Comparison of ENCODE assay signal across 30 cellular contexts in the genomic region with DNA sequence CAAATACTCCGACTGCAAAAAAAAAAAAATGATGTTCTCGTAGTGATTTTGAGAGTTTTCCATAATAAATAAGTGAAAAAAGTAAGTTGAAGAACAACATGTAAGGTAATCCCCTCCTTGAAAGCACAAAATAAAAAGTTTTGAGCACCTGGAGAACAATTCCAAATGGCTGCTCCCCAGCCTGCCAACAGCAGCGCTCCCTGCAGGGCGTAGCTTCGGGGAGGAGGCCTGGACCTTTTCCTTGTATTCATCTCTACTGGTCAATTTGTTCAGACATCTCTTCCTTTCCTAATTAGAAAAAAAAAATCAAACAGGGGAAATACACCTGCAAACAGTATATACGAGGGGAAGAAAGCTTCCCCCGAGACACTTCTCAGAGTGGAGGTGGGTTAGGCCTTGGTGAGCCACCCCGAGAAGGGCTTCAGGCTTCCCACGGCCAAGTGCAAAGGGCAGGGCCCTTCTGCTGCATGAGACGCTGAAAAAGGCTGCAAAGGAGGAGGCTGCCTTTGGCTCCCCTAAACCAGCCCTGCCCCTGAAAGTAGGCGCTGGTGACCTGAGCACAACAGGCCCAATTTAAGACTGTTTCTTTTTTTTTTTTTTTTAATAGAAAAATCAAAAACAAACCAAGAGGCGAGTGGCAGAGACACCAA.
DNase-seq lines count a peak whose midpoint lies in the region; ATAC-seq, FAIRE-seq and TF ChIP-seq lines count a peak whose summit lies in the region.
"Had no signal": no experiment of that assay in that cellular context is flagged by ENCODE, and none has a peak within 500 bp of the region (broad histone marks: within the 10 kb centered on the region; RNA-seq: fewer than 3 reads in every experiment).

No MANE protein-coding gene starts in this region.

- DNase-seq in HepG2 (ENCODE audit: low spot score) (no peak), right lobe of liver (no peak), WTC11 (ENCODE audit: low spot score) (no peak), OCI-M2 (lab: John Stamatoyannopoulos, UW; ENCODE audit: unreplicated experiment) (no peak), heart left ventricle (no peak)
- DNase-seq: activated CD4-positive, alpha-beta T cell treated with anti-CD3 and anti-CD28 coated beads for 1 hour; activated naive CD4-positive, alpha-beta T cell treated with anti-CD3 and anti-CD28 coated beads for 36 hours; activated T-cell treated with anti-CD3 and anti-CD28 coated beads, Interleukin-2, amount 50 U/mL, for 4 hours; effector CD4-positive, alpha-beta T cell; hypothalamus; immature natural killer cell; left cardiac atrium; NCI-H1436; NCI-H2081; NCI-H2227 treated with DMSO at 0.1 percent for 48 hours; NCI-H526; right cardiac atrium; Right ventricle myocardium superior; stimulated activated CD4-positive, alpha-beta T cell treated with anti-CD3 and anti-CD28 coated beads, Interleukin-2, amount 100 ng/mL, for 24 hours; T-helper 17 cell; tibial artery had no signal

- H3K27me3 Mint-ChIP-seq in WTC11 (ENCODE audit: low read depth): no peaks in the 10 kb centered on the region; the same call in 1 of the 2 replicates

- TF ChIP-seq RAD21 in HepG2 (CRISPR knock-in tag; IDR thresholded peaks at IDR 0.05): no peak

- CTCF ChIA-PET in HepG2 (lab: Yijun Ruan, JAX; ENCODE audit: low intra/inter-chr PET ratio, low total read pairs): no interaction called here
- CTCF ChIA-PET in WTC11 (lab: Charles Lee): interaction anchor here (0.7 to 2.1 kb wide), 5 partner anchors 16 to 244 kb away, joined by 3 to 23 read pairs (median 3); no protein-coding TSS in a partner anchor

- H3K4me1 ChIP-seq in HepG2 (ENCODE audit: insufficient read depth, low read length): no peaks in the 10 kb centered on the region
- no peaks in the 10 kb centered on the region for H3K4me1 ChIP-seq in right lobe of liver
- H3K4me1 ChIP-seq in mesodermal cell (ENCODE audit: control insufficient read depth, insufficient read depth, low read length, poor library complexity, severe bottlenecking): no peaks in the 10 kb centered on the region
- H3K4me1 ChIP-seq in heart left ventricle: no peaks in the 10 kb centered on the region
- H3K4me1 ChIP-seq: HAP-1, tibial artery had no signal

- no peak overlapping the region for H3K27ac ChIP-seq in HepG2 (ENCODE audit: extremely low read length, insufficient read depth, low read length)
- H3K27ac ChIP-seq in right lobe of liver: no peak overlapping the region
- peak overlapping the region; percentile 47 for H3K27ac ChIP-seq in mesodermal cell (ENCODE audit: low read depth, low read length, severe bottlenecking)
- H3K27ac ChIP-seq in heart left ventricle: no peak overlapping the region
- H3K27ac ChIP-seq: BLaER1, HL-60, tibial artery had no signal

- no peak overlapping the region for H3K9ac ChIP-seq in HepG2 (ENCODE audit: insufficient read depth, low read depth, low read length)
- H3K9ac ChIP-seq: BLaER1 had no signal

- H4K20me1 ChIP-seq in HepG2 (ENCODE audit: insufficient read depth, low read length): no peaks in the 10 kb centered on the region
- H4K20me1 ChIP-seq: BLaER1 had no signal

- no peak overlapping the region for H3K4me3 Mint-ChIP-seq in WTC11
- H3K4me3 Mint-ChIP-seq: activated naive CD4-positive, alpha-beta T cell treated with anti-CD3 and anti-CD28 coated beads for 36 hours; activated T-cell treated with anti-CD3 and anti-CD28 coated beads, Interleukin-2, amount 50 U/mL, for 4 hours; immature natural killer cell; T-helper 17 cell had no signal

- FAIRE-seq in HepG2 (lab: Jason Lieb, UNC): no peak
- FAIRE-seq: bronchial epithelial cell, colon, GM12878 had no signal

- BruUV-seq in HepG2 (replicated peaks; lab: Mats Ljungman, UMichigan): no TSS peak

- TF ChIP-seq CTCF in HepG2 (CRISPR knock-in tag; IDR thresholded peaks at IDR 0.05) (peak; percentile 30; the same call in 1 of the 2 replicates), right lobe of liver (IDR thresholded peaks at IDR 0.05) (no peak), WTC11 (IDR thresholded peaks at IDR 0.05) (no peak), heart left ventricle (IDR thresholded peaks at IDR 0.05) (no peak)

- H3K4me1 Mint-ChIP-seq in WTC11: peaks cover 9% of the 10 kb centered on the region; the same call in 1 of the 2 replicates
- H3K4me1 Mint-ChIP-seq: immature natural killer cell, T-helper 17 cell had no signal

- TF ChIP-seq EP300 in HepG2 (IDR thresholded peaks at IDR 0.05; ENCODE audit: low read depth in 2 of 2, low read length in 2 of 2) (no peak), HepG2 (CRISPR knock-in tag; IDR thresholded peaks at IDR 0.05; ENCODE audit: borderline replicate concordance) (no peak)

- in situ Hi-C loops in HepG2 (cut with HindIII; ENCODE audit: extremely low pct_ligation_motif_present, low pct_unique_long_range_greater_than_20kb): no loop called here

- H2AFZ ChIP-seq in HepG2 (ENCODE audit: low read length): no peak overlapping the region

- H3K79me2 ChIP-seq in HepG2 (ENCODE audit: insufficient read depth, low read length): no peaks in the 10 kb centered on the region

- H3K9me3 ChIP-seq in HepG2 (ENCODE audit: low read length): no peaks in the 10 kb centered on the region
- H3K9me3 ChIP-seq in right lobe of liver: no peaks in the 10 kb centered on the region
- no peaks in the 10 kb centered on the region for H3K9me3 ChIP-seq in mesodermal cell (ENCODE audit: control insufficient read depth, low read length)
- H3K9me3 ChIP-seq in heart left ventricle: no peaks in the 10 kb centered on the region
- H3K9me3 ChIP-seq: BLaER1, HAP-1, tibial artery had no signal

- POLR2A ChIA-PET in HepG2 (lab: Yijun Ruan, JAX) (no interaction called here), WTC11 (lab: Charles Lee) (interaction anchor here (0.7 kb wide), 1 partner anchor 28 kb away, joined by 4 read pairs; no protein-coding TSS in a partner anchor)

- H3K27ac Mint-ChIP-seq in WTC11: no peak overlapping the region
- H3K27ac Mint-ChIP-seq: activated naive CD4-positive, alpha-beta T cell treated with anti-CD3 and anti-CD28 coated beads for 36 hours; T-helper 17 cell had no signal

- ATAC-seq in HepG2: peak; percentile 44
- no peak for ATAC-seq in right lobe of liver
- ATAC-seq in WTC11: peak; percentile 57
- no peak for ATAC-seq in GM21528 (IDR thresholded peaks at IDR 0.05; ENCODE audit: low FRiP score, unreplicated experiment)
- no peak for ATAC-seq in heart left ventricle
- ATAC-seq: GM12878, left cardiac atrium, right cardiac atrium, SK-N-SH treated with all-trans-retinoic acid at 6 μM for 48 hours, T-helper 17 cell had no signal

- no peak overlapping the region for H3K4me2 ChIP-seq in HepG2 (ENCODE audit: low read depth, low read length)
- H3K4me2 ChIP-seq: BLaER1 had no signal

- intact Hi-C loops in HepG2 (cut with micrococcal nuclease; ENCODE audit: unreplicated experiment): no loop called here
- intact Hi-C loops in right lobe of liver (cut with DNase I): no loop called here
- intact Hi-C loops in heart left ventricle (cut with DNase I): no loop called here

- H3K36me3 ChIP-seq in HepG2 (replicated peaks in 1 of 2; ENCODE audit: control insufficient read depth in 1 of 2, insufficient read depth in 2 of 2, low read length in 2 of 2): no peaks in the 10 kb centered on the region
- H3K36me3 ChIP-seq in right lobe of liver: no peaks in the 10 kb centered on the region
- no peaks in the 10 kb centered on the region for H3K36me3 ChIP-seq in mesodermal cell (ENCODE audit: control insufficient read depth, insufficient read depth, low read length)
- H3K36me3 ChIP-seq in heart left ventricle: no peaks in the 10 kb centered on the region
- H3K36me3 ChIP-seq: BLaER1, HAP-1, tibial artery had no signal

- no peak for TF ChIP-seq POLR2A in HepG2 (IDR thresholded peaks at IDR 0.05; ENCODE audit: insufficient read depth in 1 of 2, low read depth in 2 of 2, low read length in 2 of 2)
- TF ChIP-seq POLR2A in right lobe of liver (IDR thresholded peaks at IDR 0.05): no peak
- TF ChIP-seq POLR2A in heart left ventricle (IDR thresholded peaks at IDR 0.05): no peak

- H3K9me3 Mint-ChIP-seq in WTC11: no peaks in the 10 kb centered on the region
- H3K9me3 Mint-ChIP-seq: activated naive CD4-positive, alpha-beta T cell treated with anti-CD3 and anti-CD28 coated beads for 36 hours; activated T-cell treated with anti-CD3 and anti-CD28 coated beads, Interleukin-2, amount 50 U/mL, for 4 hours; immature natural killer cell had no signal

- H3K4me3 ChIP-seq in HepG2 (replicated peaks in 1 of 3; ENCODE audit: insufficient read depth in 1 of 3, low read depth in 2 of 3, low read length in 3 of 3): no peak overlapping the region
- no peak overlapping the region for H3K4me3 ChIP-seq in right lobe of liver
- no peak overlapping the region for H3K4me3 ChIP-seq in mesodermal cell (ENCODE audit: extremely low read depth, insufficient read depth, low read length, poor library complexity, severe bottlenecking)
- H3K4me3 ChIP-seq in heart left ventricle: no peak overlapping the region
- H3K4me3 ChIP-seq: BLaER1, GM12878, HAP-1, tibial artery had no signal

- H3K36me3 Mint-ChIP-seq in WTC11: no peaks in the 10 kb centered on the region
- H3K36me3 Mint-ChIP-seq: immature natural killer cell had no signal

- H3K27me3 ChIP-seq in HepG2 (ENCODE audit: control insufficient read depth in 1 of 2, insufficient read depth in 2 of 2, low read length in 2 of 2) (peaks cover 1 to 4% of the 10 kb centered on the region in 2 experiments; a peak in 1 of 5 replicates), right lobe of liver (no peaks in the 10 kb centered on the region), heart left ventricle (peaks cover 0 to 48% (median 10%) of the 10 kb centered on the region in 9 donors)
- H3K27me3 ChIP-seq: BLaER1 had no signal

- 26% methylated on average over 12 of the region's 12 CpGs for WGBS in HepG2 (ENCODE audit: low lambda C conversion rate)
- WGBS in right lobe of liver (ENCODE audit: insufficient coverage, low coverage, low lambda C conversion rate, missing lambda C conversion rate): 69% methylated on average over 9 of the region's 12 CpGs
- 86 to 89% methylated on average over 8 to 9 of the region's 12 CpGs for WGBS in mesodermal cell (ENCODE audit: insufficient coverage in 2 of 2), 2 experiments
- WGBS in heart left ventricle, 4 donors: 89 to 91% (median 90%) methylated on average over 12 of the region's 12 CpGs

TF ChIP-seq in HepG2, 621 proteins besides CTCF, POLR2A, EP300 and RAD21 (continues in another document):
- TF ChIP-seq STAG1 (CRISPR knock-in tag; IDR thresholded peaks at IDR 0.05): peak; percentile 37; the same call in 1 of the 2 replicates

TF ChIP-seq in WTC11, 78 proteins besides CTCF, POLR2A, EP300 and RAD21 (continues in another document):
- TF ChIP-seq ATF1 (CRISPR knock-in tag; IDR thresholded peaks at IDR 0.05): no peak
- no peak for TF ChIP-seq ZBTB21 (CRISPR knock-in tag; IDR thresholded peaks at IDR 0.05; ENCODE audit: borderline replicate concordance)
- no peak for TF ChIP-seq MYBL2 (CRISPR knock-in tag; IDR thresholded peaks at IDR 0.05)
- TF ChIP-seq ZNF138 (CRISPR knock-in tag; conservative IDR thresholded peaks at IDR 0.05): no peak
- TF ChIP-seq NR2C2 (CRISPR knock-in tag; IDR thresholded peaks at IDR 0.05): no peak

Comparison
In these comparisons a context has a peak if more than half of its experiments do, and no peak if none do; other contexts are left out.
1. ATAC-seq: peak in HepG2 (single experiment) and WTC11 (single experiment); none in right lobe of liver (0 of 4), GM21528 (single experiment) and heart left ventricle (0 of 4).